In genomic region chr9:22813520-22813919, GRCh38 we compare ENCODE assay signal across 10 cellular contexts.
DNase-seq lines count a peak whose midpoint lies in the region; ATAC-seq and TF ChIP-seq lines count a peak whose summit lies in the region.
"Had no signal": no experiment of that assay in that cellular context is flagged by ENCODE, and none has a peak within 500 bp of the region (broad histone marks: within the 10 kb centered on the region; RNA-seq: fewer than 3 reads in every experiment).

No MANE protein-coding gene starts in this region.

- no peaks in the 10 kb centered on the region for H3K9me3 ChIP-seq in OCI-LY1 (ENCODE audit: low read length)
- H3K9me3 ChIP-seq: transverse colon had no signal

- no peaks in the 10 kb centered on the region for H3K27me3 ChIP-seq in OCI-LY1 (ENCODE audit: insufficient read depth, low read length)
- H3K27me3 ChIP-seq: transverse colon had no signal

- ATAC-seq in Right ventricle myocardium inferior = no peak
- no peak for ATAC-seq in HG02938 (IDR thresholded peaks at IDR 0.05; ENCODE audit: unreplicated experiment)

- H3K36me3 ChIP-seq in OCI-LY1 (ENCODE audit: insufficient read depth, low read length) = no peaks in the 10 kb centered on the region
- H3K36me3 ChIP-seq: transverse colon had no signal

- H3K9me2 ChIP-seq in OCI-LY1 (ENCODE audit: low read depth, low read length) = no peaks in the 10 kb centered on the region

- H3K9ac ChIP-seq in OCI-LY1 (ENCODE audit: low read length) = no peak overlapping the region

- no peaks in the 10 kb centered on the region for H3F3A ChIP-seq in OCI-LY1 (ENCODE audit: insufficient read depth, low read length)

- H3K4me3 ChIP-seq in OCI-LY1 (ENCODE audit: low read depth, low read length, poor library complexity, severe bottlenecking) = no peak overlapping the region
- H3K4me3 ChIP-seq: transverse colon had no signal

- no peak overlapping the region for H3K27ac ChIP-seq in OCI-LY1 (ENCODE audit: low read depth, low read length, poor library complexity, severe bottlenecking)
- H3K27ac ChIP-seq: transverse colon had no signal

- TF ChIP-seq CTCF in OCI-LY1 (IDR thresholded peaks at IDR 0.05; ENCODE audit: low read length) = peak; percentile 47; the same call in 1 of the 2 replicates

- DNase-seq in NCI-H2081 (lab: John Stamatoyannopoulos, UW) = peak; percentile 29 to 52
- DNase-seq in NCI-H2081 treated with DMSO at 0.1 percent for 48 hours (lab: John Stamatoyannopoulos, UW) = no peak
- peak; percentile 68 for DNase-seq in fibroblast of peridontal ligament (ENCODE audit: extremely low read depth)
- peak; percentile 3 for DNase-seq in smooth muscle cell of the brain vasculature (ENCODE audit: low read depth, low spot score)
- no peak for DNase-seq in Right ventricle myocardium inferior (ENCODE audit: missing footprints)
- no peak for DNase-seq in activated naive CD4-positive, alpha-beta T cell (lab: John Stamatoyannopoulos, UW)
- DNase-seq: activated CD4-positive, alpha-beta T cell treated with anti-CD3 and anti-CD28 coated beads, Interleukin-2, amount 50 U/mL, for 1 hour; transverse colon had no signal

- intact Hi-C loops in Right ventricle myocardium inferior (cut with DNase I) = no loop called here

- H4K20me1 ChIP-seq in OCI-LY1 (ENCODE audit: insufficient read depth, low read length) = no peaks in the 10 kb centered on the region

- H3K4me2 ChIP-seq in OCI-LY1 (ENCODE audit: low read length) = no peak overlapping the region

- H3K4me1 ChIP-seq in OCI-LY1 (ENCODE audit: insufficient read depth, low read length, severe bottlenecking) = no peaks in the 10 kb centered on the region
- H3K4me1 ChIP-seq: transverse colon had no signal

- no peak overlapping the region for H2AFZ ChIP-seq in OCI-LY1 (ENCODE audit: low read length)

- no peaks in the 10 kb centered on the region for H3K79me2 ChIP-seq in OCI-LY1 (ENCODE audit: insufficient read depth, low read length)

Comparison
In these comparisons a context has a peak if more than half of its experiments do, and no peak if none do; other contexts are left out.
1. DNase-seq: peak in NCI-H2081 (2 of 2), fibroblast of peridontal ligament (single experiment) and smooth muscle cell of the brain vasculature (single experiment); none in NCI-H2081 treated with DMSO at 0.1 percent for 48 hours (single experiment), Right ventricle myocardium inferior (single experiment) and activated naive CD4-positive, alpha-beta T cell (0 of 4).